13 cellular contexts compared by ENCODE assay signal in genomic region chr1:208239518-208240381, GRCh38. TPM values are rescaled to one million over a fixed set of nuclear protein-coding genes. Genes with fewer than 3 reads are reported as not detected.
DNase-seq lines count a peak whose midpoint lies in the region; ATAC-seq, FAIRE-seq and TF ChIP-seq lines count a peak whose summit lies in the region.
"Had no signal": no experiment of that assay in that cellular context is flagged by ENCODE, and none has a peak within 500 bp of the region (broad histone marks: within the 10 kb centered on the region; RNA-seq: fewer than 3 reads in every experiment).

No MANE protein-coding gene starts in this region.

- H3K9ac ChIP-seq in keratinocyte (ENCODE audit: control insufficient read depth, extremely low read depth, insufficient read depth, low read length), result no peak overlapping the region

- peak overlapping the region; percentile 45 for H3K4me2 ChIP-seq in keratinocyte (ENCODE audit: control insufficient read depth, extremely low read depth, insufficient read depth, low read depth, low read length)

- H3K27ac ChIP-seq in WERI-Rb-1 (peak overlapping the region; percentile 11; the same call in 1 of the 2 replicates), keratinocyte (ENCODE audit: control insufficient read depth, insufficient read depth, low read length) (peak overlapping the region; percentile 15), psoas muscle (peak overlapping the region; percentile 54)

- no peaks in the 10 kb centered on the region for H4K20me1 ChIP-seq in keratinocyte (ENCODE audit: control insufficient read depth, extremely low read depth, insufficient read depth, low read length)

- no peak overlapping the region for H3K4me3 ChIP-seq in WERI-Rb-1 (ENCODE audit: low read depth, low read length)
- no peak overlapping the region for H3K4me3 ChIP-seq in keratinocyte (ENCODE audit: control insufficient read depth in 2 of 3, extremely low read depth in 1 of 3, insufficient read depth in 2 of 3, low read depth in 1 of 3, low read length in 3 of 3)
- H3K4me3 ChIP-seq in psoas muscle, result peak overlapping the region; percentile 84
- H3K4me3 ChIP-seq: GM12878 had no signal

- FAIRE-seq in keratinocyte (lab: Jason Lieb, UNC), result no peak
- FAIRE-seq: endometrium, GM12878 had no signal

- dilution Hi-C loops in keratinocyte (cut with MboI; ENCODE audit: extremely low pct_ligation_motif_present, low sequenced_read_pairs), result no loop called here

- WGBS in psoas muscle, 3 donors, result 53 to 71% (median 61%) methylated on average over 9 to 10 of the region's 10 CpGs

- H3K36me3 ChIP-seq in WERI-Rb-1 (no peaks in the 10 kb centered on the region; the same call in 1 of the 2 replicates), keratinocyte (ENCODE audit: control insufficient read depth in 2 of 2, extremely low read depth in 1 of 2, insufficient read depth in 2 of 2, low read length in 2 of 2) (peaks cover 0 to 8% of the 10 kb centered on the region in 2 experiments), psoas muscle (ENCODE audit: insufficient read depth in 1 of 2, low read depth in 1 of 2) (no peaks in the 10 kb centered on the region)

- H3K27me3 ChIP-seq in WERI-Rb-1 (ENCODE audit: insufficient read depth, low read depth, severe bottlenecking), result peaks cover 4% of the 10 kb centered on the region
- no peaks in the 10 kb centered on the region for H3K27me3 ChIP-seq in keratinocyte (ENCODE audit: control insufficient read depth, extremely low read depth, insufficient read depth, low read length)
- H3K27me3 ChIP-seq in psoas muscle (ENCODE audit: insufficient read depth in 3 of 3, low read length in 2 of 3), result no peaks in the 10 kb centered on the region

- DNase-seq in DMS53 treated with DMSO at 0.1 percent for 48 hours (lab: John Stamatoyannopoulos, UW; ENCODE audit: unreplicated experiment) (peak; percentile 79), WERI-Rb-1 (no peak), keratinocyte (ENCODE audit: low read depth, low spot score) (no peak), psoas muscle (no peak), NCI-H2196 (lab: John Stamatoyannopoulos, UW; ENCODE audit: unreplicated experiment) (no peak), SKM-1 (lab: John Stamatoyannopoulos, UW; ENCODE audit: unreplicated experiment) (no peak), activated T-cell treated with anti-CD3 and anti-CD28 coated beads for 4 hours (no peak)
- DNase-seq: activated naive CD4-positive, alpha-beta T cell treated with anti-CD3 and anti-CD28 coated beads, Interleukin-2, amount 50 U/mL, for 16 hours; COR-L47; SIG-M5 had no signal

- H3K9me3 ChIP-seq in WERI-Rb-1 (ENCODE audit: severe bottlenecking) (no peaks in the 10 kb centered on the region), keratinocyte (ENCODE audit: control insufficient read depth, low read depth, low read length) (no peaks in the 10 kb centered on the region), psoas muscle (no peaks in the 10 kb centered on the region)

- H3K4me1 ChIP-seq in keratinocyte (ENCODE audit: control insufficient read depth, extremely low read depth, insufficient read depth, low read length), result peaks cover 81% of the 10 kb centered on the region
- peaks cover 67% of the 10 kb centered on the region for H3K4me1 ChIP-seq in psoas muscle

- TF ChIP-seq CTCF in WERI-Rb-1 (IDR thresholded peaks at IDR 0.05; ENCODE audit: low read depth, low read length) (no peak), keratinocyte (optimal IDR thresholded peaks at IDR 0.05 in 1 of 3, IDR thresholded peaks at IDR 0.05 in 1 of 3, conservative IDR thresholded peaks at IDR 0.05 in 1 of 3; ENCODE audit: extremely low read depth in 1 of 3, insufficient read depth in 2 of 3, low read length in 3 of 3) (no peak), psoas muscle (IDR thresholded peaks at IDR 0.05) (no peak)

- intact Hi-C loops in psoas muscle (cut with DNase I), result loop anchor here (5.0 to 10.0 kb wide), 4 partner anchors 37 to 345 kb away; no protein-coding TSS in a partner anchor

- no peak for ATAC-seq in psoas muscle
- ATAC-seq in GM19452 (IDR thresholded peaks at IDR 0.05; ENCODE audit: unreplicated experiment), result no peak

- H2AFZ ChIP-seq in keratinocyte (ENCODE audit: control insufficient read depth, low read length), result no peak overlapping the region

- peaks cover 4% of the 10 kb centered on the region for H3K9me1 ChIP-seq in keratinocyte (ENCODE audit: control insufficient read depth, extremely low read depth, insufficient read depth, low read length)

- H3K79me2 ChIP-seq in keratinocyte (ENCODE audit: control insufficient read depth, insufficient read depth, low read length), result peaks cover 73% of the 10 kb centered on the region

RNA-seq across cellular contexts. Expression of gene PLXNA2, which starts 4.4 kb away (rescaled TPM):
- polyA plus RNA-seq in keratinocyte, result 4.6 to 10.4 TPM (median 6.7 TPM) in 3 replicates
- 12.3 TPM for polyA plus RNA-seq in keratinocyte (2011; ENCODE audit: low read depth)
- polyA plus RNA-seq in keratinocyte (2011; cell fraction: cytosol; rRNA removed), result 2.3 and 2.4 TPM in 2 replicates
- 26.3 and 30.3 TPM in 2 replicates for polyA plus RNA-seq in keratinocyte (2011; cell fraction: nucleus; rRNA removed)
- polyA plus RNA-seq in keratinocyte (2012; ENCODE audit: low replicate concordance), result 10.5 and 12.6 TPM in 2 replicates
- 23.0 to 62.6 TPM (median 25.4 TPM) in 3 replicates for polyA minus RNA-seq in keratinocyte
- 5.6 TPM for polyA minus RNA-seq in keratinocyte (2011; cell fraction: cytosol; rRNA and poly(A)+ RNA removed)
- polyA minus RNA-seq in keratinocyte (2011; cell fraction: nucleus; rRNA and poly(A)+ RNA removed), result 34.4 and 46.8 TPM in 2 replicates
- 10 to 100 TPM; 20.8 to 33.6 (median 22.3) TPM for total RNA-seq in psoas muscle
- 1 to 10 TPM; 4.4 to 4.9 (median 4.7) TPM for polyA plus RNA-seq in psoas muscle
